ENCODE assay signal across 9 cellular contexts in the genomic region with DNA sequence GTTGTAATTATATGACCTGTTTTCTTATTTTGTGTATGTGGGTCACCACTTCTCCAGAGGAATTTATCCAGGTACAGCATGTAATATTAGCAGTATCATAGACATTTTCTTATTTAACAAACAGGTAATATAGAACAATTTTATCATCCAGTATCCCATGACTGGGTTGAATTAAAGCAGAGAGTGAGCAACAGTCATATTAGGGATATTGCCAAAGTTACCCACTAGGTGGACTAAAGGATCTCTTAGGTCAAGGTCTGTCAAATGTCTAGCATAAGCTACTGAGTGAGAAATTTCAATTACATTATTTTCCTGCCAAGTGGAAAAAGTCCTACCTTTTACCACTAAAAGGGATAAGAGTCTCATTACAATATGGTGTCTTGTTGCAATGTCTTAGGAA.
A peak's percentile ranks its signal among the peaks of the same experiment; 100 is the strongest.
DNase-seq lines count a peak whose midpoint lies in the region; ATAC-seq and TF ChIP-seq lines count a peak whose summit lies in the region.
"Had no signal": no experiment of that assay in that cellular context is flagged by ENCODE, and none has a peak within 500 bp of the region (broad histone marks: within the 10 kb centered on the region; RNA-seq: fewer than 3 reads in every experiment).

No MANE protein-coding gene starts in this region.

- H3K9me3 ChIP-seq in Panc1 (ENCODE audit: control insufficient read depth, insufficient read depth, low read depth, low read length) = no peaks in the 10 kb centered on the region
- no peaks in the 10 kb centered on the region for H3K9me3 ChIP-seq in CD8-positive, alpha-beta T cell (ENCODE audit: low read length)
- H3K9me3 ChIP-seq: BLaER1 had no signal

- intact Hi-C loops in Panc1 (cut with micrococcal nuclease; ENCODE audit: unreplicated experiment) = loop anchor here (10.0 kb wide), 1 partner anchor 628 kb away; no protein-coding TSS in a partner anchor
- intact Hi-C loops in CD8-positive, alpha-beta T cell (cut with DNase I, micrococcal nuclease) = loop anchor here in 1 of 2 experiments (5.0 kb wide), 1 partner anchor 625 kb away; no protein-coding TSS in a partner anchor

- H3K27me3 ChIP-seq in HL-60 (ENCODE audit: insufficient read depth, poor library complexity, severe bottlenecking) (no peaks in the 10 kb centered on the region), Panc1 (ENCODE audit: control insufficient read depth, insufficient read depth, low read length) (no peaks in the 10 kb centered on the region), kidney epithelial cell (ENCODE audit: control insufficient read depth, insufficient read depth, low read length) (no peaks in the 10 kb centered on the region)
- no peaks in the 10 kb centered on the region for H3K27me3 ChIP-seq in CD8-positive, alpha-beta T cell (ENCODE audit: insufficient read depth, low read length)
- H3K27me3 ChIP-seq: BLaER1 had no signal

- no peaks in the 10 kb centered on the region for H3K4me1 Mint-ChIP-seq in CD8-positive, alpha-beta T cell (ENCODE audit: low read depth)

- no peaks in the 10 kb centered on the region for H3K4me1 ChIP-seq in Panc1 (ENCODE audit: control insufficient read depth, insufficient read depth, low read length)
- no peaks in the 10 kb centered on the region for H3K4me1 ChIP-seq in CD8-positive, alpha-beta T cell (ENCODE audit: insufficient read depth, low read length)
- H3K4me1 ChIP-seq: BLaER1 had no signal

- TF ChIP-seq CTCF in HL-60 (IDR thresholded peaks at IDR 0.05; ENCODE audit: insufficient read depth, low read length) = peak; percentile 25
- TF ChIP-seq CTCF in Panc1 (IDR thresholded peaks at IDR 0.05) = peak; percentile 37; the same call in 1 of the 2 replicates
- TF ChIP-seq CTCF in kidney epithelial cell (IDR thresholded peaks at IDR 0.05; ENCODE audit: insufficient read depth, low read length, poor library complexity, severe bottlenecking) = peak; percentile 45
- no peak for TF ChIP-seq CTCF in CD8-positive, alpha-beta T cell (IDR thresholded peaks at IDR 0.05)

- CTCF ChIA-PET in Panc1 (lab: Charles Lee) = no interaction called here
- CTCF ChIA-PET in CD8-positive, alpha-beta T cell (lab: Charles Lee) = no interaction called here

- H3K36me3 Mint-ChIP-seq in CD8-positive, alpha-beta T cell = no peaks in the 10 kb centered on the region

- ATAC-seq in Panc1 = peak; percentile 76
- no peak for ATAC-seq in CD8-positive, alpha-beta T cell

- no peak overlapping the region for H3K4me3 ChIP-seq in HL-60 (replicated peaks; ENCODE audit: insufficient read depth, low read length)
- H3K4me3 ChIP-seq in Panc1 (ENCODE audit: low read depth in 2 of 2, low read length in 2 of 2) = no peak overlapping the region
- no peak overlapping the region for H3K4me3 ChIP-seq in kidney epithelial cell (ENCODE audit: low read depth, low read length)
- no peak overlapping the region for H3K4me3 ChIP-seq in CD8-positive, alpha-beta T cell (ENCODE audit: low read depth, low read length)
- H3K4me3 ChIP-seq: BLaER1 had no signal

- H3K27ac Mint-ChIP-seq in CD8-positive, alpha-beta T cell = no peak overlapping the region

- H3K27ac ChIP-seq in HL-60 (replicated peaks) = no peak overlapping the region
- no peak overlapping the region for H3K27ac ChIP-seq in Panc1 (ENCODE audit: low read length)
- H3K27ac ChIP-seq in CD8-positive, alpha-beta T cell (ENCODE audit: low read depth, low read length) = no peak overlapping the region
- H3K27ac ChIP-seq: BLaER1 had no signal

- no TSS peak for BruUV-seq in Panc1 (replicated peaks; lab: Mats Ljungman, UMichigan)

- no peak overlapping the region for H3K4me3 Mint-ChIP-seq in CD8-positive, alpha-beta T cell

- in situ Hi-C loops in Panc1 (cut with HindIII; ENCODE audit: low pct_unique_long_range_greater_than_20kb, low sequenced_read_pairs) = no loop called here

- H3K9me3 Mint-ChIP-seq in CD8-positive, alpha-beta T cell = no peaks in the 10 kb centered on the region

- H3K27me3 Mint-ChIP-seq in CD8-positive, alpha-beta T cell (ENCODE audit: low read depth) = no peaks in the 10 kb centered on the region

- DNase-seq in NCI-H2227 (lab: John Stamatoyannopoulos, UW; ENCODE audit: unreplicated experiment) = peak; percentile 9
- no peak for DNase-seq in NCI-H2227 treated with DMSO at 0.1 percent for 48 hours (lab: John Stamatoyannopoulos, UW)
- DNase-seq in HL-60 (ENCODE audit: low read depth in 1 of 2, low spot score in 1 of 2) = no peak
- DNase-seq in Panc1 (ENCODE audit: low read depth, low spot score) = peak; percentile 1
- no peak for DNase-seq in kidney epithelial cell (ENCODE audit: low read depth)
- no peak for DNase-seq in NK-92 treated with Interleukin-12 subunit alpha and Interleukin-12 subunit beta, amount 100 ng/mL, for 24 hours (lab: John Stamatoyannopoulos, UW)
- DNase-seq in iPS-NIHi11 (ENCODE audit: low spot score) = no peak
- DNase-seq in CD8-positive, alpha-beta T cell = no peak

- POLR2A ChIA-PET in Panc1 (lab: Charles Lee) = no interaction called here
- POLR2A ChIA-PET in CD8-positive, alpha-beta T cell (lab: Charles Lee) = no interaction called here

- H3K36me3 ChIP-seq in Panc1 (ENCODE audit: control insufficient read depth, insufficient read depth, low read length) (no peaks in the 10 kb centered on the region), kidney epithelial cell (ENCODE audit: control insufficient read depth, insufficient read depth, low read length) (no peaks in the 10 kb centered on the region)
- H3K36me3 ChIP-seq in CD8-positive, alpha-beta T cell (ENCODE audit: insufficient read depth, low read length) = no peaks in the 10 kb centered on the region
- H3K36me3 ChIP-seq: BLaER1 had no signal

Comparison
In these comparisons a context has a peak if more than half of its experiments do, and no peak if none do; other contexts are left out.
1. DNase-seq: peak in NCI-H2227 (single experiment) and Panc1 (single experiment); none in NCI-H2227 treated with DMSO at 0.1 percent for 48 hours (single experiment), HL-60 (0 of 2), kidney epithelial cell (single experiment), NK-92 treated with Interleukin-12 subunit alpha and Interleukin-12 subunit beta, amount 100 ng/mL, for 24 hours (single experiment), iPS-NIHi11 (single experiment) and CD8-positive, alpha-beta T cell (0 of 7).